In genomic region chr13:75458696-75459422, GRCh38 we compare ENCODE assay signal across 8 cellular contexts. TPM values are rescaled to one million over a fixed set of nuclear protein-coding genes. Genes with fewer than 3 reads are reported as not detected.
DNase-seq lines count a peak whose midpoint lies in the region; ATAC-seq, FAIRE-seq and TF ChIP-seq lines count a peak whose summit lies in the region.

No MANE protein-coding gene starts in this region.

- H3K36me3 ChIP-seq in keratinocyte (ENCODE audit: control insufficient read depth in 2 of 2, extremely low read depth in 1 of 2, insufficient read depth in 2 of 2, low read length in 2 of 2): no peaks in the 10 kb centered on the region

- H3K27me3 ChIP-seq in keratinocyte (ENCODE audit: control insufficient read depth, extremely low read depth, insufficient read depth, low read length): no peaks in the 10 kb centered on the region

- CTCF ChIA-PET in HEK293T (lab: Yijun Ruan, JAX): interaction anchor here (0.6 to 0.8 kb wide), 3 partner anchors 15 to 91 kb away, joined by 3 read pairs; partner anchors contain the start of gene UCHL3

- no peaks in the 10 kb centered on the region for H3K9me3 ChIP-seq in keratinocyte (ENCODE audit: control insufficient read depth, low read depth, low read length)

- peak overlapping the region; percentile 22 for H3K4me2 ChIP-seq in keratinocyte (ENCODE audit: control insufficient read depth, extremely low read depth, insufficient read depth, low read depth, low read length)

- FAIRE-seq in keratinocyte (lab: Jason Lieb, UNC): peak; percentile 95

- no peaks in the 10 kb centered on the region for H3K9me1 ChIP-seq in keratinocyte (ENCODE audit: control insufficient read depth, extremely low read depth, insufficient read depth, low read length)

- POLR2A ChIA-PET in HEK293T (lab: Yijun Ruan, JAX): interaction anchor here (0.7 kb wide), 1 partner anchor 15 kb away, joined by 3 read pairs; no protein-coding TSS in a partner anchor

- ATAC-seq in GM18909 (IDR thresholded peaks at IDR 0.05; ENCODE audit: poor library complexity, unreplicated experiment): peak; percentile 100
- ATAC-seq in HG02943 (IDR thresholded peaks at IDR 0.05; ENCODE audit: low read depth, unreplicated experiment): peak; percentile 100

- dilution Hi-C loops in keratinocyte (cut with MboI; ENCODE audit: extremely low pct_ligation_motif_present, low sequenced_read_pairs): no loop called here

- peaks cover 50% of the 10 kb centered on the region for H3K4me1 ChIP-seq in keratinocyte (ENCODE audit: control insufficient read depth, extremely low read depth, insufficient read depth, low read length)

- H4K20me1 ChIP-seq in keratinocyte (ENCODE audit: control insufficient read depth, extremely low read depth, insufficient read depth, low read length): no peaks in the 10 kb centered on the region

- no peak for TF ChIP-seq CTCF in keratinocyte (optimal IDR thresholded peaks at IDR 0.05 in 1 of 3, IDR thresholded peaks at IDR 0.05 in 1 of 3, conservative IDR thresholded peaks at IDR 0.05 in 1 of 3; ENCODE audit: extremely low read depth in 1 of 3, insufficient read depth in 2 of 3, low read length in 3 of 3)

- H3K4me3 ChIP-seq in keratinocyte (ENCODE audit: control insufficient read depth in 2 of 3, extremely low read depth in 1 of 3, insufficient read depth in 2 of 3, low read depth in 1 of 3, low read length in 3 of 3): peak overlapping the region in 1 of 3 experiments; percentile 17

- H3K9ac ChIP-seq in keratinocyte (ENCODE audit: control insufficient read depth, extremely low read depth, insufficient read depth, low read length): no peak overlapping the region

- peak overlapping the region; percentile 5 for H3K27ac ChIP-seq in keratinocyte (ENCODE audit: control insufficient read depth, insufficient read depth, low read length)

- peak overlapping the region; percentile 0 for H2AFZ ChIP-seq in keratinocyte (ENCODE audit: control insufficient read depth, low read length)

- DNase-seq in NCI-H2227 (lab: John Stamatoyannopoulos, UW; ENCODE audit: unreplicated experiment) (peak; percentile 14), keratinocyte (ENCODE audit: low read depth, low spot score) (no peak), HEK293T (ENCODE audit: extremely low spot score) (no peak), GF-D8 (lab: John Stamatoyannopoulos, UW) (no peak)
- DNase-seq in stimulated activated CD4-positive, alpha-beta T cell treated with anti-CD3 and anti-CD28 coated beads, Interleukin-12 subunit alpha, Interleukin-12 subunit beta, amount 100 ng/mL, for 4 hours: no peak
- DNase-seq in central memory CD4-positive, alpha-beta T cell: no peak

- H3K79me2 ChIP-seq in keratinocyte (ENCODE audit: control insufficient read depth, insufficient read depth, low read length): peaks cover 18% of the 10 kb centered on the region

TF ChIP-seq in HEK293T, 16 proteins besides CTCF, POLR2A, EP300 and RAD21:
- TF ChIP-seq CTBP1 (IDR thresholded peaks at IDR 0.05; ENCODE audit: borderline replicate concordance): no peak
- TF ChIP-seq ELF4 (IDR thresholded peaks at IDR 0.05): no peak
- no peak for TF ChIP-seq ZNF384 (IDR thresholded peaks at IDR 0.05)
- no peak for TF ChIP-seq SP1 (IDR thresholded peaks at IDR 0.05)
- TF ChIP-seq BHLHE40 (IDR thresholded peaks at IDR 0.05; ENCODE audit: borderline replicate concordance): no peak
- no peak for TF ChIP-seq NFRKB (IDR thresholded peaks at IDR 0.05)
- TF ChIP-seq L3MBTL2 (conservative IDR thresholded peaks at IDR 0.05): no peak
- TF ChIP-seq HDGF (IDR thresholded peaks at IDR 0.05; ENCODE audit: borderline replicate concordance): no peak

RNA-seq across cellular contexts. Expression of gene TBC1D4, which starts 23.1 kb away (rescaled TPM):
- 14.2 to 18.7 TPM (median 16.6 TPM) in 3 replicates for polyA plus RNA-seq in keratinocyte
- 30.1 TPM for polyA plus RNA-seq in keratinocyte (2011; ENCODE audit: low read depth)
- 10.9 and 11.1 TPM in 2 replicates for polyA plus RNA-seq in keratinocyte (2011; cell fraction: cytosol; rRNA removed)
- polyA plus RNA-seq in keratinocyte (2011; cell fraction: nucleus; rRNA removed): 22.4 and 24.4 TPM in 2 replicates
- polyA plus RNA-seq in keratinocyte (2012; ENCODE audit: low replicate concordance): 6.7 and 11.5 TPM in 2 replicates
- polyA minus RNA-seq in keratinocyte: 23.7 to 36.2 TPM (median 32.1 TPM) in 3 replicates
- 21.7 TPM for polyA minus RNA-seq in keratinocyte (2011; cell fraction: cytosol; rRNA and poly(A)+ RNA removed)
- polyA minus RNA-seq in keratinocyte (2011; cell fraction: nucleus; rRNA and poly(A)+ RNA removed): 34.5 and 37.9 TPM in 2 replicates
